ENCODE assay signal across 21 cellular contexts in the genomic region with DNA sequence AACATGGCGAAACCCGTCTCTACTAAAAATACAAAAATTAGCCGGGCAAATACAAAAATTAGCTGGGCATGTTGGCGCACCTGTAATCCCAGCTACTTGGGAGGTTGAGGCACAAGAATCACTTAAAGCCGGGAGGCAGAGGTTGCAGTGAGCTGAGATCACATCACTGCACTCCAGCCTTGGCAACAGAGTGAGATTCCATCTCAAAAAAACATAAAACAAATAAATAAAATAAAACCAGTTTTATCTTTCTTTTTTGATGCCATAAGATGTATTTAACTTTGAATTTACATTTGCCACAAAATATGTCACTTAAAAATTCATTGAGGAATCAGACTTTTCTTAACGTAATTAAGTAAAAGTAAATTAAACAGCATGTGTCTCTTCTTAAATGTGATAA.
"Had no signal": no experiment of that assay in that cellular context is flagged by ENCODE, and none has a peak within 500 bp of the region (broad histone marks: within the 10 kb centered on the region; RNA-seq: fewer than 3 reads in every experiment).

No MANE protein-coding gene starts in this region.

- H3K9me3 ChIP-seq: Peyer's patch, SJSA1 had no signal

- ATAC-seq: Right ventricle myocardium inferior had no signal

- DNase-seq: KBM-7, MV-4-11, NCI-H1048, NCI-H1105, NCI-H1417, NCI-H1436 treated with DMSO at 0.1 percent for 48 hours, NCI-H1694, NCI-H187 treated with DMSO at 0.1 percent for 48 hours, NCI-H2029 treated with DMSO at 0.1 percent for 48 hours, NCI-H2171 treated with DMSO at 0.1 percent for 48 hours, NCI-H345, NCI-H524 treated with DMSO at 0.1 percent for 48 hours, NCI-H69, NCI-H774, Peyer's patch, SHP77 treated with DMSO at 0.1 percent for 48 hours had no signal

- H3K27ac ChIP-seq: HL-60, Peyer's patch, SJSA1, SK-N-MC had no signal

- H3K36me3 ChIP-seq: Peyer's patch, SJSA1 had no signal

- H3K27me3 ChIP-seq: Peyer's patch, SJSA1 had no signal

- H3K4me1 ChIP-seq: Peyer's patch had no signal

- FAIRE-seq: HTR-8/SVneo had no signal

- H3K4me3 ChIP-seq: Peyer's patch, SJSA1, SK-N-MC had no signal
